20 cellular contexts compared by ENCODE assay signal in the genomic region with DNA sequence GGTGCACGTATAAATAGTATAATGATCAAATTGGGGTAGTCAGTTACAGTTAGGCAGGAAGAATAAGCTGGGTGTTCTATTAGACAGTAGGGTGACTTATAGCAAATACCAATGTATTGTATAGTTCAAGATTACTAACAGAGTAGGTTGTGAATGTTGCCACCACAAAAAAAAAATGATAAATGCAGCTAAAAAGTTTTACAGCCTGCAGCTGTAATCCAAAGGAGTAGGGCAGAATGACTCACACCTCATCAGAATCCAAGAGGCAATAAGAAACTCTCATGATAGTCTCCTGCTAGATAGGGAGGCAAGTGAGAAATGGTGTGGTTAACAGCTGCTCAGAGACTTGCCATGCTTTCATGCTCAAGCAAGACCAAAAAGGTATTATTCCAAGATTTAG. TPM values are rescaled to one million over a fixed set of nuclear protein-coding genes. Genes with fewer than 3 reads are reported as not detected.
DNase-seq lines count a peak whose midpoint lies in the region; ATAC-seq and TF ChIP-seq lines count a peak whose summit lies in the region.
"Had no signal": no experiment of that assay in that cellular context is flagged by ENCODE, and none has a peak within 500 bp of the region (broad histone marks: within the 10 kb centered on the region; RNA-seq: fewer than 3 reads in every experiment).

No MANE protein-coding gene starts in this region.

- no peak for TF ChIP-seq POLR2A in body of pancreas (IDR thresholded peaks at IDR 0.05)

- peak overlapping the region; percentile 10; the same call in 1 of the 2 replicates for H3K9ac ChIP-seq in MM.1S (ENCODE audit: low read length)
- H3K9ac ChIP-seq: neural progenitor cell had no signal

- H3K9me2 ChIP-seq in MM.1S (replicated peaks; ENCODE audit: insufficient read depth, low read length), result no peaks in the 10 kb centered on the region

- WGBS in body of pancreas, 2 donors, result 40 to 42% methylated on average over 1 of the region's 1 CpG

- H3K4me1 ChIP-seq in MM.1S (ENCODE audit: low read length) (peaks cover 26% of the 10 kb centered on the region), lower lobe of right lung (no peaks in the 10 kb centered on the region), body of pancreas (no peaks in the 10 kb centered on the region)
- H3K4me1 ChIP-seq: esophagus muscularis mucosa, neural progenitor cell, SJSA1, upper lobe of right lung had no signal

- DNase-seq in AG04450 (ENCODE audit: low read depth, low spot score) (peak; percentile 6), MM.1S (no peak), fibroblast of mammary gland (ENCODE audit: low read depth) (peak; percentile 70), lower lobe of right lung (no peak), NCI-H526 treated with DMSO at 0.1 percent for 48 hours (lab: John Stamatoyannopoulos, UW) (no peak), body of pancreas (no peak)
- DNase-seq in stimulated activated CD4-positive, alpha-beta T cell treated with anti-CD3 and anti-CD28 coated beads, Interleukin-1b, Interleukin-23, amount 100 ng/mL, for 48 hours, result no peak
- DNase-seq: activated CD4-positive, CD25-positive, alpha-beta regulatory T cell treated with anti-CD3 and anti-CD28 coated beads, Interleukin-2, amount 50 U/mL, for 72 hours; activated T-cell treated with anti-CD3 and anti-CD28 coated beads, Interleukin-2, amount 50 U/mL, for 4 hours; AML-193; cerebellar nuclear complex; H7; kidney glomerular epithelial cell; NCI-H524 treated with DMSO at 0.1 percent for 48 hours; upper lobe of right lung had no signal

- no peaks in the 10 kb centered on the region for H3K79me2 ChIP-seq in MM.1S (ENCODE audit: low read length)

- CTCF ChIA-PET in AG04450 (lab: Charles Lee), result interaction anchor here (1.1 kb wide), 1 partner anchor 64 kb away, joined by 4 read pairs; no protein-coding TSS in a partner anchor

- intact Hi-C loops in lower lobe of right lung (cut with DNase I) (no loop called here), body of pancreas (cut with DNase I) (no loop called here)

- TF ChIP-seq CTCF in AG04450 (IDR thresholded peaks at IDR 0.05; ENCODE audit: low read depth, low read length) (no peak), MM.1S (IDR thresholded peaks at IDR 0.05; ENCODE audit: low read length) (no peak), fibroblast of mammary gland (conservative IDR thresholded peaks at IDR 0.05; ENCODE audit: control insufficient read depth, insufficient read depth, low read depth, low read length) (no peak), lower lobe of right lung (IDR thresholded peaks at IDR 0.05) (no peak), body of pancreas (IDR thresholded peaks at IDR 0.05) (no peak)

- peak overlapping the region; percentile 54; the same call in 1 of the 2 replicates for H3K4me2 ChIP-seq in MM.1S (ENCODE audit: low read depth, low read length)
- H3K4me2 ChIP-seq: neural progenitor cell had no signal

- ATAC-seq in GM19395 (IDR thresholded peaks at IDR 0.05; ENCODE audit: unreplicated experiment) (peak; percentile 43), lower lobe of right lung (no peak), body of pancreas (no peak)
- ATAC-seq: activated T-cell treated with anti-CD3 and anti-CD28 coated beads, Interleukin-2, amount 50 U/mL, for 4 hours; upper lobe of right lung had no signal

- H3K4me3 ChIP-seq in AG04450 (ENCODE audit: low read depth, low read length) (no peak overlapping the region), MM.1S (ENCODE audit: low read length) (peak overlapping the region; percentile 38), fibroblast of mammary gland (ENCODE audit: control insufficient read depth, low read depth, low read length) (no peak overlapping the region), lower lobe of right lung (no peak overlapping the region), body of pancreas (no peak overlapping the region)
- H3K4me3 ChIP-seq: esophagus muscularis mucosa, neural progenitor cell, SJSA1, upper lobe of right lung had no signal

- 0 out of 2 replicates have a peak, but pooled peaks cover 4% of the 10 kb centered on the region for H3F3A ChIP-seq in MM.1S (ENCODE audit: insufficient read depth, low read length)

- H3K27me3 ChIP-seq in AG04450 (ENCODE audit: control insufficient read depth, insufficient read depth, low read length), result no peaks in the 10 kb centered on the region
- H3K27me3 ChIP-seq in MM.1S (replicated peaks; ENCODE audit: insufficient read depth, low read length), result no peaks in the 10 kb centered on the region
- H3K27me3 ChIP-seq in lower lobe of right lung (ENCODE audit: low read depth), result no peaks in the 10 kb centered on the region
- H3K27me3 ChIP-seq in body of pancreas, result no peaks in the 10 kb centered on the region
- H3K27me3 ChIP-seq: SJSA1, upper lobe of right lung had no signal

- H3K36me3 ChIP-seq in MM.1S (replicated peaks; ENCODE audit: insufficient read depth, low read length) (no peaks in the 10 kb centered on the region), lower lobe of right lung (no peaks in the 10 kb centered on the region), body of pancreas (replicated peaks in 1 of 2; ENCODE audit: insufficient read depth in 1 of 2, low read depth in 2 of 2) (no peaks in the 10 kb centered on the region)
- H3K36me3 ChIP-seq: esophagus muscularis mucosa, neural progenitor cell, SJSA1, upper lobe of right lung had no signal

- POLR2A ChIA-PET in AG04450 (lab: Yijun Ruan, JAX), result interaction anchor here (0.8 kb wide), 1 partner anchor 211 kb away, joined by 9 read pairs; no protein-coding TSS in a partner anchor

- H3K9me3 ChIP-seq in AG04450 (ENCODE audit: control insufficient read depth, insufficient read depth, low read length), result no peaks in the 10 kb centered on the region
- no peaks in the 10 kb centered on the region for H3K9me3 ChIP-seq in MM.1S (replicated peaks; ENCODE audit: insufficient read depth, low read length)
- H3K9me3 ChIP-seq in lower lobe of right lung, result no peaks in the 10 kb centered on the region
- no peaks in the 10 kb centered on the region for H3K9me3 ChIP-seq in body of pancreas
- H3K9me3 ChIP-seq: esophagus muscularis mucosa, SJSA1, upper lobe of right lung had no signal

- no peak overlapping the region for H2AFZ ChIP-seq in MM.1S (ENCODE audit: low read length)
- H2AFZ ChIP-seq: neural progenitor cell had no signal

- H3K27ac ChIP-seq in AG04450 (ENCODE audit: low read depth, low read length) (no peak overlapping the region), MM.1S (ENCODE audit: low read length) (peak overlapping the region; percentile 60; the same call in 1 of the 2 replicates), lower lobe of right lung (no peak overlapping the region), body of pancreas (no peak overlapping the region)
- H3K27ac ChIP-seq: esophagus muscularis mucosa, neural progenitor cell, SJSA1, upper lobe of right lung had no signal

- H4K20me1 ChIP-seq in MM.1S (ENCODE audit: insufficient read depth, low read length), result no peaks in the 10 kb centered on the region

RNA-seq across cellular contexts. Expression of a gene that starts 19.6 kb away (rescaled TPM):
- polyA plus RNA-seq in AG04450 (2011; rRNA removed), result 36.2 and 43.9 TPM in 2 replicates
- polyA minus RNA-seq in AG04450 (2011; rRNA and poly(A)+ RNA removed), result 8.1 and 11.3 TPM in 2 replicates
- total RNA-seq in lower lobe of right lung, result 58.7 TPM
- total RNA-seq in body of pancreas, result 10 to 100 TPM; 36.8 to 51.4 TPM

RNA-seq across cellular contexts. Expression of a gene that starts 42.0 kb away (rescaled TPM):
- 23.0 and 28.1 TPM in 2 replicates for polyA plus RNA-seq in AG04450 (2011; rRNA removed)
- polyA minus RNA-seq in AG04450 (2011; rRNA and poly(A)+ RNA removed), result 5.6 and 8.7 TPM in 2 replicates
- total RNA-seq in lower lobe of right lung, result 19.1 TPM
- 10 to 100 TPM; 21.4 to 21.8 TPM for total RNA-seq in body of pancreas

RNA-seq across cellular contexts. Expression of a gene that starts 46.5 kb away (rescaled TPM):
- polyA plus RNA-seq in AG04450 (2011; rRNA removed), result 0.19 and 0.22 TPM in 2 replicates
- polyA minus RNA-seq in AG04450 (2011; rRNA and poly(A)+ RNA removed), result 0.30 and 0.32 TPM in 2 replicates
- total RNA-seq in lower lobe of right lung, result 0.53 TPM
- total RNA-seq in body of pancreas, result under 1 TPM in 1 of 2 donors, not detected in 1; 0.52 TPM
- total RNA-seq: G401 had no signal

Comparison
In these comparisons a context has a peak if more than half of its experiments do, and no peak if none do; other contexts are left out.
1. DNase-seq: peak in AG04450 (single experiment) and fibroblast of mammary gland (single experiment); none in MM.1S (single experiment), lower lobe of right lung (single experiment), NCI-H526 treated with DMSO at 0.1 percent for 48 hours (single experiment), body of pancreas (0 of 4) and stimulated activated CD4-positive, alpha-beta T cell treated with anti-CD3 and anti-CD28 coated beads, Interleukin-1b, Interleukin-23, amount 100 ng/mL, for 48 hours (single experiment).